In genomic region chr10:14652067-14652466, GRCh38 we compare ENCODE assay signal across 21 cellular contexts.
DNase-seq lines count a peak whose midpoint lies in the region; ATAC-seq and TF ChIP-seq lines count a peak whose summit lies in the region.
"Had no signal": no experiment of that assay in that cellular context is flagged by ENCODE, and none has a peak within 500 bp of the region (broad histone marks: within the 10 kb centered on the region; RNA-seq: fewer than 3 reads in every experiment).

No MANE protein-coding gene starts in this region.

- intact Hi-C loops in activated naive CD4-positive, alpha-beta T cell treated with anti-CD3 and anti-CD28 coated beads for 36 hours (cut with micrococcal nuclease) = no loop called here

- peaks cover 91% of the 10 kb centered on the region for H3K4me1 Mint-ChIP-seq in activated naive CD4-positive, alpha-beta T cell treated with anti-CD3 and anti-CD28 coated beads, Interleukin-2, amount 50 U/mL, for 24 hours
- H3K4me1 Mint-ChIP-seq in activated naive CD4-positive, alpha-beta T cell treated with anti-CD3 and anti-CD28 coated beads for 36 hours (ENCODE audit: low read depth) = peaks cover 60% of the 10 kb centered on the region
- H3K4me1 Mint-ChIP-seq in activated T-helper 17 cell treated with anti-CD3 and anti-CD28 coated beads, Interleukin-2, amount 50 U/mL, for 72 hours = peaks cover 42% of the 10 kb centered on the region
- H3K4me1 Mint-ChIP-seq in memory B cell = peaks cover 50% of the 10 kb centered on the region

- DNase-seq in activated naive CD4-positive, alpha-beta T cell treated with anti-CD3 and anti-CD28 coated beads for 36 hours = no peak
- DNase-seq in memory B cell (ENCODE audit: low spot score in 2 of 2) (no peak), mesenteric fat pad (ENCODE audit: low spot score) (no peak)
- no peak for DNase-seq in effector CD4-positive, alpha-beta T cell
- DNase-seq: ACHN; activated naive CD8-positive, alpha-beta T cell treated with anti-CD3 and anti-CD28 coated beads, Interleukin-2, amount 10 ng/mL, durations not matched to agents 7 days and 5 days; CD8-positive, alpha-beta memory T cell; foreskin keratinocyte; H7; NCI-H1694; NCI-H345; ovary; Right ventricle myocardium superior; small intestine; T1000; upper lobe of left lung had no signal

- no peak overlapping the region for H3K4me3 Mint-ChIP-seq in activated naive CD4-positive, alpha-beta T cell treated with anti-CD3 and anti-CD28 coated beads, Interleukin-2, amount 50 U/mL, for 24 hours
- no peak overlapping the region for H3K4me3 Mint-ChIP-seq in activated naive CD4-positive, alpha-beta T cell treated with anti-CD3 and anti-CD28 coated beads for 36 hours
- no peak overlapping the region for H3K4me3 Mint-ChIP-seq in activated T-helper 17 cell treated with anti-CD3 and anti-CD28 coated beads, Interleukin-2, amount 50 U/mL, for 72 hours
- no peak overlapping the region for H3K4me3 Mint-ChIP-seq in memory B cell
- H3K4me3 Mint-ChIP-seq: activated naive CD8-positive, alpha-beta T cell treated with anti-CD3 and anti-CD28 coated beads, Interleukin-2, amount 10 ng/mL, durations not matched to agents 7 days and 5 days; CD8-positive, alpha-beta memory T cell; stimulated activated effector memory CD8-positive, alpha-beta T cell treated with anti-CD3 and anti-CD28 coated beads, Interleukin-12 subunit alpha, Interleukin-12 subunit beta, amount 100 ng/mL, for 72 hours had no signal

- H3K27me3 Mint-ChIP-seq in activated naive CD4-positive, alpha-beta T cell treated with anti-CD3 and anti-CD28 coated beads, Interleukin-2, amount 50 U/mL, for 24 hours = no peaks in the 10 kb centered on the region
- no peaks in the 10 kb centered on the region for H3K27me3 Mint-ChIP-seq in activated naive CD4-positive, alpha-beta T cell treated with anti-CD3 and anti-CD28 coated beads for 36 hours (ENCODE audit: low read depth)
- no peaks in the 10 kb centered on the region for H3K27me3 Mint-ChIP-seq in activated T-helper 17 cell treated with anti-CD3 and anti-CD28 coated beads, Interleukin-2, amount 50 U/mL, for 72 hours
- no peaks in the 10 kb centered on the region for H3K27me3 Mint-ChIP-seq in memory B cell
- H3K27me3 Mint-ChIP-seq: activated naive CD8-positive, alpha-beta T cell treated with anti-CD3 and anti-CD28 coated beads, Interleukin-2, amount 10 ng/mL, durations not matched to agents 7 days and 5 days; CD8-positive, alpha-beta memory T cell had no signal

- CTCF ChIA-PET in activated naive CD4-positive, alpha-beta T cell treated with anti-CD3 and anti-CD28 coated beads for 36 hours (lab: Charles Lee) = no interaction called here

- ATAC-seq in activated T-helper 17 cell treated with anti-CD3 and anti-CD28 coated beads, Interleukin-2, amount 50 U/mL, for 72 hours (replicated peaks) = no peak
- no peak for ATAC-seq in memory B cell (ENCODE audit: low read depth)
- ATAC-seq in GM18505 (IDR thresholded peaks at IDR 0.05; ENCODE audit: unreplicated experiment) = no peak
- no peak for ATAC-seq in HG03354 (IDR thresholded peaks at IDR 0.05; ENCODE audit: poor library complexity, severe bottlenecking, unreplicated experiment)
- ATAC-seq: foreskin keratinocyte; stimulated activated effector memory CD8-positive, alpha-beta T cell treated with anti-CD3 and anti-CD28 coated beads, Interleukin-12 subunit alpha, Interleukin-12 subunit beta, amount 100 ng/mL, for 72 hours had no signal

- no peaks in the 10 kb centered on the region for H3K9me3 Mint-ChIP-seq in activated naive CD4-positive, alpha-beta T cell treated with anti-CD3 and anti-CD28 coated beads, Interleukin-2, amount 50 U/mL, for 24 hours
- H3K9me3 Mint-ChIP-seq in activated naive CD4-positive, alpha-beta T cell treated with anti-CD3 and anti-CD28 coated beads for 36 hours = no peaks in the 10 kb centered on the region
- H3K9me3 Mint-ChIP-seq in activated T-helper 17 cell treated with anti-CD3 and anti-CD28 coated beads, Interleukin-2, amount 50 U/mL, for 72 hours = no peaks in the 10 kb centered on the region
- no peaks in the 10 kb centered on the region for H3K9me3 Mint-ChIP-seq in memory B cell
- H3K9me3 Mint-ChIP-seq: activated naive CD8-positive, alpha-beta T cell treated with anti-CD3 and anti-CD28 coated beads, Interleukin-2, amount 10 ng/mL, durations not matched to agents 7 days and 5 days; CD8-positive, alpha-beta memory T cell; stimulated activated effector memory CD8-positive, alpha-beta T cell treated with anti-CD3 and anti-CD28 coated beads, Interleukin-12 subunit alpha, Interleukin-12 subunit beta, amount 100 ng/mL, for 72 hours had no signal

- H3K27ac Mint-ChIP-seq in activated naive CD4-positive, alpha-beta T cell treated with anti-CD3 and anti-CD28 coated beads, Interleukin-2, amount 50 U/mL, for 24 hours = peak overlapping the region; percentile 37
- H3K27ac Mint-ChIP-seq in activated naive CD4-positive, alpha-beta T cell treated with anti-CD3 and anti-CD28 coated beads for 36 hours = no peak overlapping the region
- peak overlapping the region; percentile 28 for H3K27ac Mint-ChIP-seq in activated T-helper 17 cell treated with anti-CD3 and anti-CD28 coated beads, Interleukin-2, amount 50 U/mL, for 72 hours
- peak overlapping the region; percentile 18 for H3K27ac Mint-ChIP-seq in memory B cell
- H3K27ac Mint-ChIP-seq: activated naive CD8-positive, alpha-beta T cell treated with anti-CD3 and anti-CD28 coated beads, Interleukin-2, amount 10 ng/mL, durations not matched to agents 7 days and 5 days; stimulated activated effector memory CD8-positive, alpha-beta T cell treated with anti-CD3 and anti-CD28 coated beads, Interleukin-12 subunit alpha, Interleukin-12 subunit beta, amount 100 ng/mL, for 72 hours had no signal

- H3K36me3 Mint-ChIP-seq in activated naive CD4-positive, alpha-beta T cell treated with anti-CD3 and anti-CD28 coated beads, Interleukin-2, amount 50 U/mL, for 24 hours = peaks cover 2% of the 10 kb centered on the region
- H3K36me3 Mint-ChIP-seq in activated naive CD4-positive, alpha-beta T cell treated with anti-CD3 and anti-CD28 coated beads for 36 hours (ENCODE audit: low read depth) = no peaks in the 10 kb centered on the region
- no peaks in the 10 kb centered on the region for H3K36me3 Mint-ChIP-seq in activated T-helper 17 cell treated with anti-CD3 and anti-CD28 coated beads, Interleukin-2, amount 50 U/mL, for 72 hours (ENCODE audit: low read depth)
- no peaks in the 10 kb centered on the region for H3K36me3 Mint-ChIP-seq in memory B cell
- H3K36me3 Mint-ChIP-seq: activated naive CD8-positive, alpha-beta T cell treated with anti-CD3 and anti-CD28 coated beads, Interleukin-2, amount 10 ng/mL, durations not matched to agents 7 days and 5 days; CD8-positive, alpha-beta memory T cell had no signal

- no peak for TF ChIP-seq POLR2A in GM18505 (IDR thresholded peaks at IDR 0.05; ENCODE audit: borderline replicate concordance, extremely low read depth, insufficient read depth, insufficient read length)
